ENCODE assay signal across 8 cellular contexts in the genomic region with DNA sequence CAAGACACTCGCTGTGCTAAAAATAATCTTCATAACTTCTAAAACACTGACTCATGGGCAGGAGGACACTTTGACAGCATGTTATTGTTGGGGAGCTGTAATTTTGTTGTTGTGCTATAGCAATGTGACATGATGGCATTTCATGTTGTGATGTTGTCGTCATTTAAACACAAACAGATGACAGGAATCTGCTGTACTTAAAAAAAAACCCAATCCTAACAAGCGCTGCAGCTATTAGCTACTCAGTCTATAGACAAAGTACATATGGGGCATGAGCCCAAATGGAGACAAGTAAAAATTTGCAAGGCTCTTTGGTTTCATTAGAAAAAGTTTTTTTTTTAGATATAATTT. TPM values are rescaled to one million over a fixed set of nuclear protein-coding genes. Genes with fewer than 3 reads are reported as not detected.
DNase-seq lines count a peak whose midpoint lies in the region; ATAC-seq and TF ChIP-seq lines count a peak whose summit lies in the region.

No MANE protein-coding gene starts in this region.

- peaks cover 0 to 25% (median 13%) of the 10 kb centered on the region in 9 donors for H3K36me3 ChIP-seq in heart right ventricle
- peaks cover 0 to 8% (median 0%) of the 10 kb centered on the region in 3 donors for H3K36me3 ChIP-seq in tibial nerve

- H3K4me1 Mint-ChIP-seq in activated naive CD8-positive, alpha-beta T cell treated with anti-CD3 and anti-CD28 coated beads for 36 hours = peaks cover 31% of the 10 kb centered on the region

- no peak for DNase-seq in heart right ventricle
- DNase-seq in left ventricle myocardium superior = no peak
- DNase-seq in activated naive CD8-positive, alpha-beta T cell treated with anti-CD3 and anti-CD28 coated beads for 36 hours = no peak
- DNase-seq in inferior parietal cortex (ENCODE audit: extremely low spot score) = peak; percentile 37
- DNase-seq in tibial nerve (ENCODE audit: low spot score in 2 of 2) = no peak
- DNase-seq in SW480 (ENCODE audit: low spot score) = no peak
- no peak for DNase-seq in stimulated activated naive CD4-positive, alpha-beta T cell (lab: John Stamatoyannopoulos, UW)

- no peaks in the 10 kb centered on the region for H3K9me3 ChIP-seq in heart right ventricle
- no peaks in the 10 kb centered on the region for H3K9me3 ChIP-seq in tibial nerve

- no peak for TF ChIP-seq EP300 in tibial nerve (IDR thresholded peaks at IDR 0.05)

- H3K4me3 ChIP-seq in heart right ventricle = peak overlapping the region; percentile 74 to 95 (median 89)
- peak overlapping the region; percentile 67 to 95 (median 84) for H3K4me3 ChIP-seq in tibial nerve

- H3K27ac ChIP-seq in heart right ventricle (peak overlapping the region in 8 of 10 donors; percentile 49 to 99 (median 96)), tibial nerve (peak overlapping the region; percentile 89 to 99 (median 97))

- no peaks in the 10 kb centered on the region for H3K9me3 Mint-ChIP-seq in activated naive CD8-positive, alpha-beta T cell treated with anti-CD3 and anti-CD28 coated beads for 36 hours

- peak in 1 of 8 donors; percentile 15 for ATAC-seq in heart right ventricle
- ATAC-seq in left ventricle myocardium superior = no peak
- ATAC-seq in GM21360 (IDR thresholded peaks at IDR 0.05; ENCODE audit: unreplicated experiment) = no peak

- H3K27me3 ChIP-seq in heart right ventricle (no peaks in the 10 kb centered on the region), tibial nerve (no peaks in the 10 kb centered on the region)

- 17 to 28% methylated on average over 3 of the region's 3 CpGs for WGBS in heart right ventricle, 2 donors
- 24 to 30% methylated on average over 3 of the region's 3 CpGs for WGBS in tibial nerve, 2 donors

- H3K36me3 Mint-ChIP-seq in activated naive CD8-positive, alpha-beta T cell treated with anti-CD3 and anti-CD28 coated beads for 36 hours = no peaks in the 10 kb centered on the region

- H3K4me1 ChIP-seq in heart right ventricle (peaks cover 0 to 44% (median 38%) of the 10 kb centered on the region in 9 donors), tibial nerve (peaks cover 0 to 36% (median 8%) of the 10 kb centered on the region in 4 donors)

- TF ChIP-seq CTCF in heart right ventricle (IDR thresholded peaks at IDR 0.05) (no peak), tibial nerve (IDR thresholded peaks at IDR 0.05) (no peak)

- no peak overlapping the region for H3K27ac Mint-ChIP-seq in activated naive CD8-positive, alpha-beta T cell treated with anti-CD3 and anti-CD28 coated beads for 36 hours

- peak overlapping the region; percentile 98 for H3K4me3 Mint-ChIP-seq in activated naive CD8-positive, alpha-beta T cell treated with anti-CD3 and anti-CD28 coated beads for 36 hours

- TF ChIP-seq POLR2A in tibial nerve (IDR thresholded peaks at IDR 0.05) = no peak

- intact Hi-C loops in heart right ventricle (cut with DNase I) (loop anchor here in 3 of 10 donors (5.0 to 10.0 kb wide), 2 partner anchors 52 to 55 kb away; no protein-coding TSS in a partner anchor), left ventricle myocardium superior (cut with micrococcal nuclease) (no loop called here)

- no peaks in the 10 kb centered on the region for H3K27me3 Mint-ChIP-seq in activated naive CD8-positive, alpha-beta T cell treated with anti-CD3 and anti-CD28 coated beads for 36 hours

RNA-seq across cellular contexts. Expression of a gene that starts 0.8 kb away (rescaled TPM):
- total RNA-seq in heart right ventricle (10 to 100 TPM; 18.9 to 36.4 (median 30.3) TPM), left ventricle myocardium superior (27.5 TPM), tibial nerve (10 to 100 TPM; 64.5 to 98.8 (median 88.5) TPM)
- polyA plus RNA-seq in heart right ventricle = 10 to 100 TPM in 1 of 2 donors, 1 to 10 TPM in 1; 8.7 to 98.1 TPM
- 1 to 10 TPM; 9.7 to 9.8 TPM for total RNA-seq in activated naive CD8-positive, alpha-beta T cell treated with anti-CD3 and anti-CD28 coated beads for 36 hours
